17 cellular contexts compared by ENCODE assay signal in genomic region chr2:239119346-239120126, GRCh38.
DNase-seq lines count a peak whose midpoint lies in the region; ATAC-seq and TF ChIP-seq lines count a peak whose summit lies in the region.
"Had no signal": no experiment of that assay in that cellular context is flagged by ENCODE, and none has a peak within 500 bp of the region (broad histone marks: within the 10 kb centered on the region; RNA-seq: fewer than 3 reads in every experiment).

No MANE protein-coding gene starts in this region.

- H3K27me3 Mint-ChIP-seq in central memory CD8-positive, alpha-beta T cell = no peaks in the 10 kb centered on the region

- H3K27ac Mint-ChIP-seq in central memory CD8-positive, alpha-beta T cell (ENCODE audit: low read depth) = peak overlapping the region; percentile 64
- peak overlapping the region; percentile 63 for H3K27ac Mint-ChIP-seq in stimulated activated effector memory CD8-positive, alpha-beta T cell treated with anti-CD3 and anti-CD28 coated beads, Interleukin-12 subunit alpha, Interleukin-12 subunit beta, amount 100 ng/mL, for 72 hours
- H3K27ac Mint-ChIP-seq: mesothelial cell of epicardium had no signal

- peaks cover 48% of the 10 kb centered on the region for H3K4me1 Mint-ChIP-seq in central memory CD8-positive, alpha-beta T cell
- H3K4me1 Mint-ChIP-seq in stimulated activated effector memory CD8-positive, alpha-beta T cell treated with anti-CD3 and anti-CD28 coated beads, Interleukin-12 subunit alpha, Interleukin-12 subunit beta, amount 100 ng/mL, for 72 hours = peaks cover 60% of the 10 kb centered on the region
- H3K4me1 Mint-ChIP-seq: mesothelial cell of epicardium had no signal

- no peak for ATAC-seq in central memory CD8-positive, alpha-beta T cell (replicated peaks; ENCODE audit: extremely low read depth, poor library complexity, severe bottlenecking)
- ATAC-seq in stimulated activated effector memory CD8-positive, alpha-beta T cell treated with anti-CD3 and anti-CD28 coated beads, Interleukin-12 subunit alpha, Interleukin-12 subunit beta, amount 100 ng/mL, for 72 hours = no peak
- ATAC-seq in GM21619 (IDR thresholded peaks at IDR 0.05; ENCODE audit: unreplicated experiment) = no peak

- H3K4me3 Mint-ChIP-seq in central memory CD8-positive, alpha-beta T cell = peak overlapping the region; percentile 40
- peak overlapping the region; percentile 51 for H3K4me3 Mint-ChIP-seq in stimulated activated effector memory CD8-positive, alpha-beta T cell treated with anti-CD3 and anti-CD28 coated beads, Interleukin-12 subunit alpha, Interleukin-12 subunit beta, amount 100 ng/mL, for 72 hours
- H3K4me3 Mint-ChIP-seq: mesothelial cell of epicardium had no signal

- H3K4me3 ChIP-seq in left ventricle myocardium inferior = no peak overlapping the region

- no peaks in the 10 kb centered on the region for H3K27me3 ChIP-seq in left ventricle myocardium inferior (ENCODE audit: low read depth)
- H3K27me3 ChIP-seq: neutrophil had no signal

- no peaks in the 10 kb centered on the region for H3K9me3 ChIP-seq in left ventricle myocardium inferior (replicated peaks)
- H3K9me3 ChIP-seq: neutrophil had no signal

- H3K9me3 Mint-ChIP-seq in central memory CD8-positive, alpha-beta T cell = no peaks in the 10 kb centered on the region
- no peaks in the 10 kb centered on the region for H3K9me3 Mint-ChIP-seq in stimulated activated effector memory CD8-positive, alpha-beta T cell treated with anti-CD3 and anti-CD28 coated beads, Interleukin-12 subunit alpha, Interleukin-12 subunit beta, amount 100 ng/mL, for 72 hours
- H3K9me3 Mint-ChIP-seq: mesothelial cell of epicardium had no signal

- TF ChIP-seq CTCF in left ventricle myocardium inferior (IDR thresholded peaks at IDR 0.05; ENCODE audit: borderline replicate concordance) = no peak

- intact Hi-C loops in left ventricle myocardium inferior (cut with micrococcal nuclease) = no loop called here
- intact Hi-C loops in cardiac septum (cut with DNase I) = no loop called here

- H3K4me1 ChIP-seq in left ventricle myocardium inferior = peaks cover 28% of the 10 kb centered on the region

- peaks cover 23% of the 10 kb centered on the region for H3K36me3 Mint-ChIP-seq in central memory CD8-positive, alpha-beta T cell (ENCODE audit: insufficient read depth)
- peaks cover 21% of the 10 kb centered on the region for H3K36me3 Mint-ChIP-seq in stimulated activated effector memory CD8-positive, alpha-beta T cell treated with anti-CD3 and anti-CD28 coated beads, Interleukin-12 subunit alpha, Interleukin-12 subunit beta, amount 100 ng/mL, for 72 hours

- DNase-seq in left ventricle myocardium inferior (no peak), cardiac septum (ENCODE audit: low spot score) (no peak), NCI-H345 (lab: John Stamatoyannopoulos, UW) (peak; percentile 33), RPMI8226 (no peak)
- DNase-seq in central memory CD8-positive, alpha-beta T cell (ENCODE audit: low spot score in 2 of 2) = no peak
- no peak for DNase-seq in stimulated activated effector memory CD8-positive, alpha-beta T cell treated with anti-CD3 and anti-CD28 coated beads, Interleukin-12 subunit alpha, Interleukin-12 subunit beta, amount 100 ng/mL, for 72 hours (ENCODE audit: low spot score in 2 of 2)
- no peak for DNase-seq in activated CD8-positive, alpha-beta memory T cell treated with anti-CD3 and anti-CD28 coated beads, Interleukin-2, amount 50 U/mL, for 4 hours
- DNase-seq: activated CD4-positive, alpha-beta T cell treated with anti-CD3 and anti-CD28 coated beads for 4 hours; amygdala; foreskin fibroblast; GF-D8; NCI-H1694 treated with DMSO at 0.1 percent for 48 hours; NCI-H446 treated with DMSO at 0.1 percent for 48 hours; T-helper 9 cell had no signal

- H3K27ac ChIP-seq in left ventricle myocardium inferior (replicated peaks) = peak overlapping the region; percentile 78
- H3K27ac ChIP-seq: neutrophil had no signal

- H3K36me3 ChIP-seq in left ventricle myocardium inferior = peaks cover 13% of the 10 kb centered on the region
